In genomic region chr9:74236857-74237256, GRCh38 we compare ENCODE assay signal across 21 cellular contexts.
DNase-seq lines count a peak whose midpoint lies in the region; ATAC-seq, FAIRE-seq and TF ChIP-seq lines count a peak whose summit lies in the region.
"Had no signal": no experiment of that assay in that cellular context is flagged by ENCODE, and none has a peak within 500 bp of the region (broad histone marks: within the 10 kb centered on the region; RNA-seq: fewer than 3 reads in every experiment).

No MANE protein-coding gene starts in this region.

- H3K9me3 ChIP-seq in A549 (no peaks in the 10 kb centered on the region), DND-41 (ENCODE audit: insufficient read depth, low read length, severe bottlenecking) (peaks cover 28% of the 10 kb centered on the region)
- H3K9me3 ChIP-seq: Caco-2 had no signal

- no peak for TF ChIP-seq POLR2A in A549 (IDR thresholded peaks at IDR 0.05; ENCODE audit: low read length)

- POLR2A ChIA-PET in A549 (lab: Yijun Ruan, JAX): no interaction called here

- H3K27me3 ChIP-seq in DND-41 (ENCODE audit: insufficient read depth, low read length, poor library complexity): no peaks in the 10 kb centered on the region
- H3K27me3 ChIP-seq: BLaER1 treated with 17β-estradiol and CSF1 and Interleukin-3, amounts not matched to agents 10 nM and 100 nM had no signal

- H3K36me3 ChIP-seq in DND-41 (ENCODE audit: insufficient read depth, low read length): peaks cover 8% of the 10 kb centered on the region; the same call in 1 of the 2 replicates

- H3K27ac ChIP-seq in A549 (no peak overlapping the region), DND-41 (ENCODE audit: low read length) (peak overlapping the region; percentile 53; the same call in 1 of the 2 replicates)
- H3K27ac ChIP-seq: BLaER1 treated with 17β-estradiol and CSF1 and Interleukin-3, amounts not matched to agents 10 nM and 100 nM; C4-2B had no signal

- WGBS in A549 (ENCODE audit: missing lambda C conversion rate): 1% methylated on average over 2 of the region's 2 CpGs

- no peaks in the 10 kb centered on the region for H3K79me2 ChIP-seq in DND-41 (ENCODE audit: insufficient read depth, low read length)

- TF ChIP-seq CTCF in A549 (IDR thresholded peaks at IDR 0.05): no peak
- no peak for TF ChIP-seq CTCF in DND-41 (IDR thresholded peaks at IDR 0.05; ENCODE audit: borderline replicate concordance, extremely low read depth, low read length, poor library complexity, severe bottlenecking)

- no peak for FAIRE-seq in A549 (lab: Jason Lieb, UNC)
- FAIRE-seq: A204.1, D721Med, GM12878, GM12892, GM18507 had no signal

- ATAC-seq in A549: no peak
- no peak for ATAC-seq in DND-41 (ENCODE audit: insufficient read depth, low read depth)
- ATAC-seq in activated CD4-positive, CD25-positive, alpha-beta regulatory T cell treated with anti-CD3 and anti-CD28 coated beads, Interleukin-2, amount 50 U/mL, for 24 hours: no peak
- ATAC-seq: CD8-positive, alpha-beta T cell; GM12878 had no signal

- CTCF ChIA-PET in A549 (lab: Yijun Ruan, JAX): no interaction called here

- H3K4me1 ChIP-seq in A549 (no peaks in the 10 kb centered on the region), DND-41 (ENCODE audit: insufficient read depth, low read length) (no peaks in the 10 kb centered on the region; the same call in 1 of the 2 replicates)
- H3K4me1 ChIP-seq: BLaER1 treated with 17β-estradiol and CSF1 and Interleukin-3, amounts not matched to agents 10 nM and 100 nM; Caco-2 had no signal

- H2AFZ ChIP-seq in DND-41 (ENCODE audit: low read depth, low read length): 0 out of 2 replicates have a peak overlapping the region, but pooled peaks have one; percentile 34

- no peak for TF ChIP-seq RAD21 in A549 (conservative IDR thresholded peaks at IDR 0.05 in 1 of 2, IDR thresholded peaks at IDR 0.05 in 1 of 2)

- H3K4me3 ChIP-seq in A549 (no peak overlapping the region), DND-41 (ENCODE audit: low read depth in 1 of 2, low read length in 2 of 2) (no peak overlapping the region)
- H3K4me3 ChIP-seq: BLaER1 treated with 17β-estradiol and CSF1 and Interleukin-3, amounts not matched to agents 10 nM and 100 nM; GM12878 had no signal

- TF ChIP-seq EP300 in A549 (IDR thresholded peaks at IDR 0.05): no peak

- H3K9ac ChIP-seq in DND-41 (ENCODE audit: low read depth, low read length): no peak overlapping the region
- H3K9ac ChIP-seq: BLaER1 treated with 17β-estradiol and CSF1 and Interleukin-3, amounts not matched to agents 10 nM and 100 nM had no signal

- no peak for DNase-seq in A549 (ENCODE audit: low read depth in 1 of 2, low spot score in 1 of 2)
- DNase-seq in DND-41: no peak
- DNase-seq in dedifferentiated amniotic fluid mesenchymal stem cell (ENCODE audit: extremely low spot score): peak; percentile 6
- no peak for DNase-seq in NCI-H1417 treated with DMSO at 0.1 percent for 48 hours (lab: John Stamatoyannopoulos, UW)
- DNase-seq: 8988T; AML-193; Caco-2; Calu3; CD4-positive, alpha-beta T cell; CD8-positive, alpha-beta T cell; DMS79 treated with DMSO at 0.1 percent for 48 hours; EL; GDM1 had no signal

- no peaks in the 10 kb centered on the region for H4K20me1 ChIP-seq in DND-41 (ENCODE audit: insufficient read depth, low read length)
- H4K20me1 ChIP-seq: BLaER1 treated with 17β-estradiol and CSF1 and Interleukin-3, amounts not matched to agents 10 nM and 100 nM had no signal

- H3K4me2 ChIP-seq in A549 (no peak overlapping the region), DND-41 (ENCODE audit: insufficient read depth, low read length) (no peak overlapping the region)
- H3K4me2 ChIP-seq: BLaER1 treated with 17β-estradiol and CSF1 and Interleukin-3, amounts not matched to agents 10 nM and 100 nM had no signal

TF ChIP-seq in A549, 52 proteins besides CTCF, POLR2A, EP300 and RAD21:
- TF ChIP-seq HOXB5 (CRISPR knock-in tag; IDR thresholded peaks at IDR 0.05) (no peak), TP53 (CRISPR knock-in tag; IDR thresholded peaks at IDR 0.05) (no peak), KDM5A (IDR thresholded peaks at IDR 0.05) (no peak), SREBF2 (IDR thresholded peaks at IDR 0.05) (no peak), MAFK (IDR thresholded peaks at IDR 0.05; ENCODE audit: partially characterized antibody) (peak; percentile 60)
